9 cellular contexts compared by ENCODE assay signal in the genomic region with DNA sequence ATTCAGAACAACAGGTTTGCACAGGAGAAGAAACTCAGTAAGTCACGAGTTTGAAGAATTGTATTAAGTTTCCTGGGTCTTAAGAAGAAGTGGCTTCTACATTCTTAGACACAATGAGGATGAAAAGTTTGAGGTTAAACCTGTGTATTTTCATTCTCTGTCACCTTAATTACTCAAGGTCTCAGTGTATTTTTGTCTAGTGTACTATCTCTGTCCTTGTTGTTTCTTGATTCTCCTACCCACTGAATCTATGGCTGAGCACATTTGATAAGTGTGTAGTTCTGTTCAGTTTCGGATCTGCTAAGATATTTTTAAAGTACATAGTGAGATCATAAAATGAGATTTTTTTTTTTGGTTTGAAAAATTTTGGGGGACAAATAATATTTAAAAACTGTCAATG.
"Had no signal": no experiment of that assay in that cellular context is flagged by ENCODE, and none has a peak within 500 bp of the region (broad histone marks: within the 10 kb centered on the region; RNA-seq: fewer than 3 reads in every experiment).

No MANE protein-coding gene starts in this region.

- ATAC-seq: K562 had no signal

- H3K27ac ChIP-seq: GM23248 had no signal

- H3K4me3 Mint-ChIP-seq: H9 had no signal

- H3K9me3 Mint-ChIP-seq: H9 had no signal

- FAIRE-seq: H1, H54, HTR-8/SVneo, K562 had no signal

- H3K4me3 ChIP-seq: GM23248, K562 had no signal

- H3K9ac ChIP-seq: GM23248 had no signal

- DNase-seq: GM23248, H9, HCEC 1CT, IMR-90, KG1 had no signal

- H2AFZ ChIP-seq: GM23248 had no signal
